ENCODE assay signal across 22 cellular contexts in the genomic region with DNA sequence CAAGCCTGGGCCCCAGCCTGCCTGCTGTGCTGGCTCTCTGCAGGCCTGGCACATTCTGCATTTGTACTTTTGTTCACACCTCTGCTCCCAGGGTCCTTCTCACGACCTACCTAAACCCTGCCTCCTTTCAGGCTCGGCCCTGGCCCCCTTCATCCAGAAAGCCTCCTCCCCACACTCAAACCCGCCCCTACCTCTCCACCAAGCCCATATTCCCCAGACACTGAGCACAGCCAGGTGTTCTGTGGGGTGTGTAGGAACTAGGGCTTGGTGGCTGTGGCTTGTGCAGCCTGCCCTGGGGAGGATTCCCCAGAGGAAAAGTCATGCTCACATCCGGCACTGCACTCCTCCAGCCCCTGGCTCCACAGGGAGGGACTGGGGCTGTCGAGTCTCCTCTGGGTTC. TPM values are rescaled to one million over a fixed set of nuclear protein-coding genes. Genes with fewer than 3 reads are reported as not detected.
DNase-seq lines count a peak whose midpoint lies in the region; ATAC-seq and TF ChIP-seq lines count a peak whose summit lies in the region.
"Had no signal": no experiment of that assay in that cellular context is flagged by ENCODE, and none has a peak within 500 bp of the region (broad histone marks: within the 10 kb centered on the region; RNA-seq: fewer than 3 reads in every experiment).

No MANE protein-coding gene starts in this region.

- H3K79me1 ChIP-seq in mesendoderm (ENCODE audit: low read length), result no peaks in the 10 kb centered on the region

- peak overlapping the region; percentile 82 for H3K4ac ChIP-seq in mesendoderm (ENCODE audit: low read depth, low read length)

- H3K27me3 ChIP-seq in DND-41 (ENCODE audit: insufficient read depth, low read length, poor library complexity) (no peaks in the 10 kb centered on the region), mesendoderm (ENCODE audit: insufficient read depth, low read length, poor library complexity) (no peaks in the 10 kb centered on the region), Peyer's patch (no peaks in the 10 kb centered on the region)

- no peak overlapping the region for H2AK5ac ChIP-seq in mesendoderm (ENCODE audit: low read length)

- H3K4me3 ChIP-seq in DND-41 (ENCODE audit: low read depth in 1 of 2, low read length in 2 of 2), result no peak overlapping the region
- no peak overlapping the region for H3K4me3 ChIP-seq in HEK293 (ENCODE audit: low read depth, low read length)
- no peak overlapping the region for H3K4me3 ChIP-seq in mesendoderm (ENCODE audit: low read length)
- H3K4me3 ChIP-seq in Peyer's patch, result no peak overlapping the region
- H3K4me3 ChIP-seq: skin epidermis had no signal

- no peak overlapping the region for H2BK15ac ChIP-seq in mesendoderm (replicated peaks; ENCODE audit: low read depth)

- H3K27ac ChIP-seq in DND-41 (ENCODE audit: low read length) (no peak overlapping the region), HEK293 (ENCODE audit: extremely low read depth, low read depth, low read length) (no peak overlapping the region), mesendoderm (ENCODE audit: low read depth, low read length) (peak overlapping the region; percentile 84), Peyer's patch (no peak overlapping the region)
- H3K27ac ChIP-seq: HL-60, KMS-11, skin epidermis had no signal

- no peak overlapping the region for H3K9ac ChIP-seq in DND-41 (ENCODE audit: low read depth, low read length)
- H3K9ac ChIP-seq in mesendoderm (ENCODE audit: low read length), result peak overlapping the region; percentile 37
- H3K9ac ChIP-seq: KMS-11, SK-N-SH had no signal

- H3K4me2 ChIP-seq in DND-41 (ENCODE audit: insufficient read depth, low read length) (no peak overlapping the region), mesendoderm (ENCODE audit: low read length) (no peak overlapping the region)
- H3K4me2 ChIP-seq: SK-N-SH had no signal

- H2BK5ac ChIP-seq in mesendoderm (ENCODE audit: low read length), result peak overlapping the region; percentile 90

- no peak overlapping the region for H4K5ac ChIP-seq in mesendoderm (ENCODE audit: low read length)

- no peaks in the 10 kb centered on the region for H4K20me1 ChIP-seq in DND-41 (ENCODE audit: insufficient read depth, low read length)

- H3K79me2 ChIP-seq in DND-41 (ENCODE audit: insufficient read depth, low read length) (no peaks in the 10 kb centered on the region), mesendoderm (ENCODE audit: control insufficient read depth, insufficient read depth, low read length) (no peaks in the 10 kb centered on the region)

- H3K23ac ChIP-seq in mesendoderm (ENCODE audit: low read length), result peak overlapping the region; percentile 54

- H3K4me1 ChIP-seq in DND-41 (ENCODE audit: insufficient read depth, low read length) (no peaks in the 10 kb centered on the region), HEK293 (ENCODE audit: control insufficient read depth, insufficient read depth, low read length) (no peaks in the 10 kb centered on the region), mesendoderm (ENCODE audit: control insufficient read depth, low read depth, low read length) (peaks cover 36% of the 10 kb centered on the region), Peyer's patch (no peaks in the 10 kb centered on the region)
- H3K4me1 ChIP-seq: Caco-2 had no signal

- H2BK120ac ChIP-seq in mesendoderm (ENCODE audit: low read depth, low read length), result peak overlapping the region; percentile 66

- no peaks in the 10 kb centered on the region for H3K9me3 ChIP-seq in DND-41 (ENCODE audit: insufficient read depth, low read length, severe bottlenecking)
- no peaks in the 10 kb centered on the region for H3K9me3 ChIP-seq in HEK293 (ENCODE audit: control insufficient read depth, insufficient read depth, low read depth, low read length)
- H3K9me3 ChIP-seq in Peyer's patch, result no peaks in the 10 kb centered on the region
- H3K9me3 ChIP-seq: Caco-2, SK-N-SH had no signal

- peak overlapping the region; percentile 60 for H3K18ac ChIP-seq in mesendoderm (ENCODE audit: low read length)

- POLR2A ChIA-PET in HEK293 (lab: Yijun Ruan, JAX), result no interaction called here

- CTCF ChIA-PET in HEK293 (lab: Yijun Ruan, JAX), result interaction anchor here (1.5 kb wide), 2 partner anchors 14 to 18 kb away, joined by 4 to 5 read pairs; no protein-coding TSS in a partner anchor

- H2AFZ ChIP-seq in DND-41 (ENCODE audit: low read depth, low read length), result 0 out of 2 replicates have a peak overlapping the region, but pooled peaks have one; percentile 26

- H3K36me3 ChIP-seq in DND-41 (ENCODE audit: insufficient read depth, low read length), result no peaks in the 10 kb centered on the region
- no peaks in the 10 kb centered on the region for H3K36me3 ChIP-seq in HEK293 (ENCODE audit: control insufficient read depth in 2 of 2, insufficient read depth in 1 of 2, low read length in 2 of 2)
- no peaks in the 10 kb centered on the region for H3K36me3 ChIP-seq in mesendoderm (ENCODE audit: control insufficient read depth, insufficient read depth, low read length)
- no peaks in the 10 kb centered on the region for H3K36me3 ChIP-seq in Peyer's patch

- H4K8ac ChIP-seq in mesendoderm (ENCODE audit: low read depth, low read length), result no peak overlapping the region

- ATAC-seq in DND-41 (ENCODE audit: insufficient read depth, low read depth), result peak; percentile 17; the same call in 1 of the 3 replicates
- ATAC-seq in HG02642 (IDR thresholded peaks at IDR 0.05; ENCODE audit: poor library complexity, unreplicated experiment), result no peak
- ATAC-seq: effector memory CD8-positive, alpha-beta T cell had no signal

- TF ChIP-seq CTCF in DND-41 (IDR thresholded peaks at IDR 0.05; ENCODE audit: borderline replicate concordance, extremely low read depth, low read length, poor library complexity, severe bottlenecking) (no peak), HEK293 (tag by site-specific recombination; IDR thresholded peaks at IDR 0.05) (no peak), Peyer's patch (IDR thresholded peaks at IDR 0.05) (no peak)

- H3K56ac ChIP-seq in mesendoderm (ENCODE audit: low read length), result peak overlapping the region; percentile 65

- whole genome bisulfite sequencing in mesendoderm (ENCODE audit: extremely low coverage, insufficient coverage, low lambda C conversion rate), result no CpG with 5 or more reads among the region's 5 CpGs

- no peak for TF ChIP-seq POLR2A in Peyer's patch (IDR thresholded peaks at IDR 0.05)

- no peak for DNase-seq in DND-41
- DNase-seq in SK-N-DZ (ENCODE audit: low spot score), result peak; percentile 51
- peak; percentile 90 for DNase-seq in mesendoderm
- DNase-seq in Peyer's patch, result no peak
- DNase-seq in AG08396 (ENCODE audit: low spot score), result no peak
- no peak for DNase-seq in activated T-cell treated with anti-CD3 and anti-CD28 coated beads, Interleukin-2, amount 50 U/mL, for 48 hours
- DNase-seq: activated CD4-positive, alpha-beta T cell treated with anti-CD3 and anti-CD28 coated beads for 4 hours; Caco-2; effector memory CD8-positive, alpha-beta T cell; naive B cell; NCI-H1105; NCI-H748 treated with DMSO at 0.1 percent for 48 hours; posterior cingulate gyrus; SK-N-SH; stimulated activated CD4-positive, alpha-beta T cell treated with anti-CD3 and anti-CD28 coated beads, Interleukin-2, amount 100 ng/mL, for 48 hours; T1000 had no signal

TF ChIP-seq in HEK293, 187 proteins besides CTCF, POLR2A, EP300 and RAD21:
- peak; percentile 69 for TF ChIP-seq ZNF335 (tag by site-specific recombination; conservative IDR thresholded peaks at IDR 0.05)
- TF ChIP-seq ZNF626 (tag by site-specific recombination; IDR thresholded peaks at IDR 0.05), result no peak
- TF ChIP-seq ZBTB48 (tag by site-specific recombination; IDR thresholded peaks at IDR 0.05), result 0 out of 2 replicates have a peak, but pooled peaks have one; percentile 18
- TF ChIP-seq ZNF501 (tag by site-specific recombination; IDR thresholded peaks at IDR 0.05), result no peak
- TF ChIP-seq ZNF600 (tag by site-specific recombination; IDR thresholded peaks at IDR 0.05), result peak; percentile 81
- TF ChIP-seq ZBTB17 (tag by site-specific recombination; IDR thresholded peaks at IDR 0.05), result peak; percentile 32; the same call in 1 of the 2 replicates
- TF ChIP-seq ZIC2 (tag by site-specific recombination; IDR thresholded peaks at IDR 0.05), result 0 out of 2 replicates have a peak, but pooled peaks have one; percentile 39

RNA-seq across cellular contexts. Expression of a gene that starts 8.2 kb away (rescaled TPM):
- polyA plus RNA-seq in SK-N-DZ (2014; cell fraction: cytosol; rRNA removed), result 0.10 TPM in 1 of 2 replicates, not detected in the other
- polyA plus RNA-seq in SK-N-DZ (2014; cell fraction: nucleus; rRNA removed), result 0.29 TPM in 1 of 2 replicates, not detected in the other
- polyA plus RNA-seq in mesendoderm (2013, experiment 1 of 2), result 950 TPM
- 825 TPM for polyA plus RNA-seq in mesendoderm (2013, experiment 2 of 2)
- not detected for total RNA-seq in Peyer's patch
- total RNA-seq: Caco-2, fibroblast of lung had no signal

RNA-seq across cellular contexts. Expression of a gene that starts 28.7 kb away (rescaled TPM):
- polyA plus RNA-seq in SK-N-DZ (2014; cell fraction: cytosol; rRNA removed), result 15.2 and 17.6 TPM in 2 replicates
- polyA plus RNA-seq in SK-N-DZ (2014; cell fraction: nucleus; rRNA removed), result 8.7 and 9.8 TPM in 2 replicates
- 29.2 TPM for polyA plus RNA-seq in mesendoderm (2013, experiment 1 of 2)
- 28.6 TPM for polyA plus RNA-seq in mesendoderm (2013, experiment 2 of 2)
- total RNA-seq in Peyer's patch, result 10 to 100 TPM; 24.1 to 36.3 (median 32.8) TPM

Comparison
In these comparisons a context has a peak if more than half of its experiments do, and no peak if none do; other contexts are left out.
1. DNase-seq: peak in SK-N-DZ (single experiment) and mesendoderm (single experiment); none in DND-41 (single experiment), Peyer's patch (0 of 3), AG08396 (single experiment) and activated T-cell treated with anti-CD3 and anti-CD28 coated beads, Interleukin-2, amount 50 U/mL, for 48 hours (0 of 2).